In the genomic region with DNA sequence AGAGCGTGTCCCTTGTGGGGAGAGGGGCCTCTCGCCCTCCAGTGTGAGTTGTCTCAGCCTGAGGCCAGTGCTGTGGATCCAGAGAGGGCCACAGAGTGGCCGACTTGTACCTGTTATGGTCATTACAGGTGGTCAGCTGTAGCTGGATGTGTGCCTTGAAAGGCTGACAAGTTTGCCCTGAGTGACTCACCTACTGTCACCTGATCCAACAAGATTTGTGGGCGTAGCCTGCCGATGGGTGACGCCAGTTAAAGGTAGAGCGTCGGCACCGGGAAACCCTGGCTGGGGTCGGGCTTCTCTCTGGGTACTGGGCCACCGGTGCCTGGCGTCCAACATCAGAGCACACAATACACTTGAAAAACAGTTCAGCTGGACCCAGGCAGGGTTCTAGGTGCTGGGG, we compare ENCODE assay signal across 9 cellular contexts. TPM values are rescaled to one million over a fixed set of nuclear protein-coding genes. Genes with fewer than 3 reads are reported as not detected.
DNase-seq lines count a peak whose midpoint lies in the region; ATAC-seq and TF ChIP-seq lines count a peak whose summit lies in the region.
"Had no signal": no experiment of that assay in that cellular context is flagged by ENCODE, and none has a peak within 500 bp of the region (broad histone marks: within the 10 kb centered on the region; RNA-seq: fewer than 3 reads in every experiment).

No MANE protein-coding gene starts in this region.

- H3K36me3 Mint-ChIP-seq in central memory CD8-positive, alpha-beta T cell (ENCODE audit: insufficient read depth): peaks cover 33% of the 10 kb centered on the region

- BruUV-seq in A673 (replicated peaks; lab: Mats Ljungman, UMichigan): no TSS peak

- peak; percentile 8 to 15 for ATAC-seq in activated CD4-positive, CD25-positive, alpha-beta regulatory T cell treated with anti-CD3 and anti-CD28 coated beads, Interleukin-2, amount 50 U/mL, for 24 hours
- peak; percentile 40 for ATAC-seq in central memory CD8-positive, alpha-beta T cell (replicated peaks; ENCODE audit: extremely low read depth, poor library complexity, severe bottlenecking)
- no peak for ATAC-seq in GM21717 (IDR thresholded peaks at IDR 0.05; ENCODE audit: unreplicated experiment)

- DNase-seq in GM12865 (ENCODE audit: low read depth): no peak
- peak; percentile 54 to 59 for DNase-seq in central memory CD8-positive, alpha-beta T cell (ENCODE audit: low spot score in 2 of 2)
- no peak for DNase-seq in midbrain (lab: John Stamatoyannopoulos, UW)
- no peak for DNase-seq in A673 (ENCODE audit: low spot score)
- no peak for DNase-seq in GM19238 (ENCODE audit: insufficient read length, low spot score)

- H3K36me3 ChIP-seq in skeletal muscle tissue (ENCODE audit: control insufficient read depth in 3 of 3, insufficient read depth in 3 of 3, low read length in 3 of 3): peaks cover 3 to 11% (median 9%) of the 10 kb centered on the region in 3 donors
- peaks cover 15% of the 10 kb centered on the region for H3K36me3 ChIP-seq in A673 (ENCODE audit: insufficient read depth, low read length, poor library complexity, severe bottlenecking)

- H3K4me1 Mint-ChIP-seq in central memory CD8-positive, alpha-beta T cell: peaks cover 47% of the 10 kb centered on the region

- H3K9ac ChIP-seq in skeletal muscle tissue (ENCODE audit: low read depth in 1 of 3, low read length in 3 of 3): peak overlapping the region in 2 of 3 donors; percentile 14 to 33

- intact Hi-C loops in A673 (cut with micrococcal nuclease; ENCODE audit: unreplicated experiment): no loop called here

- no peak overlapping the region for H3K27ac ChIP-seq in skeletal muscle tissue (ENCODE audit: low read depth, low read length)
- no peak overlapping the region for H3K27ac ChIP-seq in A673 (ENCODE audit: low read depth, low read length, poor library complexity, severe bottlenecking)

- POLR2A ChIA-PET in A673 (lab: Charles Lee; ENCODE audit: low non-redundant PET): no interaction called here

- H3K9me3 ChIP-seq in skeletal muscle tissue (ENCODE audit: control insufficient read depth in 3 of 3, low read length in 3 of 3): no peaks in the 10 kb centered on the region
- no peaks in the 10 kb centered on the region for H3K9me3 ChIP-seq in A673 (ENCODE audit: low read depth, low read length, poor library complexity, severe bottlenecking)

- CTCF ChIA-PET in A673 (lab: Charles Lee): no interaction called here

- TF ChIP-seq CTCF in GM12865 (IDR thresholded peaks at IDR 0.05; ENCODE audit: insufficient read depth, low read depth, low read length, missing control alignments): no peak
- no peak for TF ChIP-seq CTCF in A673 (conservative IDR thresholded peaks at IDR 0.05; ENCODE audit: low read depth, low read length)

- H3K9me3 Mint-ChIP-seq in central memory CD8-positive, alpha-beta T cell: no peaks in the 10 kb centered on the region
- H3K9me3 Mint-ChIP-seq: nephron had no signal

- no peaks in the 10 kb centered on the region for H3K27me3 Mint-ChIP-seq in central memory CD8-positive, alpha-beta T cell

- peak overlapping the region; percentile 86 for H3K4me3 Mint-ChIP-seq in central memory CD8-positive, alpha-beta T cell
- H3K4me3 Mint-ChIP-seq: nephron had no signal

- peak overlapping the region; percentile 20 for H3K4me3 ChIP-seq in GM12865 (ENCODE audit: low read depth, low read length)
- no peak overlapping the region for H3K4me3 ChIP-seq in skeletal muscle tissue (ENCODE audit: low read length in 3 of 3)
- no peak overlapping the region for H3K4me3 ChIP-seq in A673 (ENCODE audit: low read depth, low read length, poor library complexity, severe bottlenecking)

- H3K27me3 ChIP-seq in skeletal muscle tissue (ENCODE audit: control insufficient read depth in 3 of 3, insufficient read depth in 3 of 3, low read length in 3 of 3) (no peaks in the 10 kb centered on the region), A673 (replicated peaks; ENCODE audit: insufficient read depth, low read depth, low read length, poor library complexity) (no peaks in the 10 kb centered on the region)

- H3K27ac Mint-ChIP-seq in central memory CD8-positive, alpha-beta T cell (ENCODE audit: low read depth): peak overlapping the region; percentile 98
- H3K27ac Mint-ChIP-seq: nephron had no signal

- H3K4me1 ChIP-seq in skeletal muscle tissue (ENCODE audit: control insufficient read depth in 3 of 3, insufficient read depth in 3 of 3, low read length in 3 of 3) (peaks cover 16 to 19% (median 17%) of the 10 kb centered on the region in 3 donors), A673 (ENCODE audit: insufficient read depth, low read length, poor library complexity, severe bottlenecking) (peaks cover 7% of the 10 kb centered on the region)

RNA-seq across cellular contexts. Expression of gene ISG20, which starts 2.8 kb away (rescaled TPM):
- total RNA-seq in skeletal muscle tissue: 0.52 TPM
- 1.8 and 3.3 TPM in 2 replicates for total RNA-seq in A673 (2021)

RNA-seq across cellular contexts. Expression of gene AEN, which starts 14.9 kb away (rescaled TPM):
- total RNA-seq in skeletal muscle tissue (5.2 TPM), A673 (2021) (44.4 and 52.4 TPM in 2 replicates)

Comparison
In these comparisons a context has a peak if more than half of its experiments do, and no peak if none do; other contexts are left out.
1. DNase-seq: peak in central memory CD8-positive, alpha-beta T cell (2 of 2); none in GM12865 (single experiment), midbrain (single experiment), A673 (single experiment) and GM19238 (single experiment).